ENCODE assay signal across 11 cellular contexts in the genomic region with DNA sequence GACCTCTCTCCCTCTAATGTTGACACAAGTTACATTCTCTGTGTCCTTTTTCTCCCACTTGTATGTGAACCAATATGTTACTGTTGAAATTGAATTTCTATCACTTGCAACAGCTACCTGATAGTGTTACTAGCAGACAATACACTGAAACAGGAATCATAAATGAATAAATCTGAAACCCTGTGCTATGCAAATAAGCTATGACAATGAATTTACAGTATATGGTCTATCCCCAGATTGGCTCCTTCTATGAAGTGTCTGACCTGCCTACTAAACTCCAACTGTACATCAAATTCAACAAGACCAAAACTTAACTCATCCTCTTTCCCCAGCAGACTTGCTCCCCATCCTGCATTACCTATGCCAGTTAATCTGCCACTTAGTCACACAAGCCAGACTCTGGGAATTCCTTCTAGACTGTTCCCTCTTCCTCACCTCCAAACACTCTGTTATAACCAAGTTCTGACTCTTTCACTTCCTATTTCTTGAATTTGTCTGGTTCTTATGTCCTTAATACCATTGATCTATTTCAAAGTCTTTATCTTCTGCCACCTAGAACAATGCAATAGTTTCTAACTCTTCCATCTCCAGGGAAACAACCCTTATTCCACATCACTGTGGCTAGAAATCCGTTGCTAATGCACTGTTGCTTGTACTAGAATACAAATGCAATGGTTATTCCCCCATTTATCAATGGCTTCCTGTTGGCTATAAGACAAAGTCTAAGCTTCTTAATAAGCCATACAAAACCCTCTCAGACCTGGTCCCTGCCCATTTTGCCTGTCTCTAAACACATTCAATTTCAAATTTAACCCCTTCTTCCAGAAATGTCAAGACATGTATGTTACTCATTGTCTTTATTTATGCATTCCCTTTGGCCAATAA. TPM values are rescaled to one million over a fixed set of nuclear protein-coding genes. Genes with fewer than 3 reads are reported as not detected.
A peak's percentile ranks its signal among the peaks of the same experiment; 100 is the strongest.
DNase-seq lines count a peak whose midpoint lies in the region; ATAC-seq and TF ChIP-seq lines count a peak whose summit lies in the region.
"Had no signal": no experiment of that assay in that cellular context is flagged by ENCODE, and none has a peak within 500 bp of the region (broad histone marks: within the 10 kb centered on the region; RNA-seq: fewer than 3 reads in every experiment).

No MANE protein-coding gene starts in this region.

- H3K27me3 Mint-ChIP-seq in memory B cell, result no peaks in the 10 kb centered on the region
- H3K27me3 Mint-ChIP-seq in endodermal cell (ENCODE audit: insufficient read depth), result no peaks in the 10 kb centered on the region

- intact Hi-C loops in Right ventricle myocardium superior (cut with DNase I), result no loop called here

- H3K9me3 ChIP-seq in endodermal cell (ENCODE audit: control insufficient read depth, low read length), result no peaks in the 10 kb centered on the region

- ATAC-seq in GM19025 (IDR thresholded peaks at IDR 0.05; ENCODE audit: low read depth, unreplicated experiment), result peak; percentile 62
- ATAC-seq in GM21619 (IDR thresholded peaks at IDR 0.05; ENCODE audit: unreplicated experiment), result peak; percentile 95
- ATAC-seq in HG03103 (IDR thresholded peaks at IDR 0.05; ENCODE audit: low read depth, unreplicated experiment), result peak; percentile 97
- ATAC-seq in memory B cell (ENCODE audit: low read depth), result peak; percentile 90
- ATAC-seq in Right ventricle myocardium superior (ENCODE audit: poor library complexity), result no peak
- ATAC-seq: sciatic nerve had no signal

- 84 to 100% methylated on average over 1 of the region's 1 CpG for WGBS in endodermal cell (ENCODE audit: insufficient coverage in 1 of 2, insufficient read length in 1 of 2), 2 experiments

- H3K27ac Mint-ChIP-seq in memory B cell (no peak overlapping the region), endodermal cell (no peak overlapping the region)

- no peaks in the 10 kb centered on the region for H3K27me3 ChIP-seq in endodermal cell (ENCODE audit: control insufficient read depth, insufficient read depth, low read length, poor library complexity, severe bottlenecking)

- no peak for TF ChIP-seq CTCF in endodermal cell (conservative IDR thresholded peaks at IDR 0.05)

- no peaks in the 10 kb centered on the region for H3K9me3 Mint-ChIP-seq in memory B cell
- no peaks in the 10 kb centered on the region for H3K9me3 Mint-ChIP-seq in endodermal cell

- no peaks in the 10 kb centered on the region for H3K36me3 ChIP-seq in endodermal cell (ENCODE audit: control insufficient read depth, insufficient read depth, low read length)

- H3K4me1 ChIP-seq in endodermal cell (ENCODE audit: control insufficient read depth, insufficient read depth, low read length), result no peaks in the 10 kb centered on the region

- no peak overlapping the region for H3K27ac ChIP-seq in endodermal cell (ENCODE audit: low read depth, low read length)
- H3K27ac ChIP-seq: SK-N-MC had no signal

- H3K4me3 Mint-ChIP-seq in memory B cell (no peak overlapping the region), endodermal cell (no peak overlapping the region)

- DNase-seq in memory B cell (ENCODE audit: low spot score in 2 of 2) (no peak), Right ventricle myocardium superior (no peak), pons (ENCODE audit: low spot score) (no peak), endodermal cell (no peak)
- DNase-seq: amniotic stem cell, NCI-H446 treated with DMSO at 0.1 percent for 48 hours had no signal

- H3K9ac ChIP-seq in endodermal cell (ENCODE audit: extremely low read depth, low read length, poor library complexity, severe bottlenecking), result no peak overlapping the region

- no peaks in the 10 kb centered on the region for H3K36me3 Mint-ChIP-seq in memory B cell
- no peaks in the 10 kb centered on the region for H3K36me3 Mint-ChIP-seq in endodermal cell (ENCODE audit: low read depth)

- H3K4me1 Mint-ChIP-seq in memory B cell (peaks cover 2% of the 10 kb centered on the region), endodermal cell (no peaks in the 10 kb centered on the region)

- H3K4me3 ChIP-seq in endodermal cell (ENCODE audit: low read length), result no peak overlapping the region
- H3K4me3 ChIP-seq: SK-N-MC had no signal

RNA-seq across cellular contexts. Expression of gene ZNF639, which starts 13.4 kb away (rescaled TPM):
- 31.1 TPM for total RNA-seq in Right ventricle myocardium superior
- total RNA-seq in endodermal cell, result 10 to 100 TPM; 41.1 to 42.0 TPM
- 43.7 TPM for polyA plus RNA-seq in endodermal cell (2013, experiment 1 of 2)
- 39.5 TPM for polyA plus RNA-seq in endodermal cell (2013, experiment 2 of 2)

RNA-seq across cellular contexts. Expression of gene MFN1, which starts 38.0 kb away (rescaled TPM):
- total RNA-seq in Right ventricle myocardium superior (67.6 TPM), endodermal cell (10 to 100 TPM; 42.9 to 45.1 TPM)
- 40.9 TPM for polyA plus RNA-seq in endodermal cell (2013, experiment 1 of 2)
- polyA plus RNA-seq in endodermal cell (2013, experiment 2 of 2), result 38.0 TPM

RNA-seq across cellular contexts. Expression of gene KCNMB3, which starts 58.6 kb away (rescaled TPM):
- 0.89 TPM for total RNA-seq in Right ventricle myocardium superior
- 1 to 10 TPM; 2.4 to 2.6 TPM for total RNA-seq in endodermal cell
- 2.2 TPM for polyA plus RNA-seq in endodermal cell (2013, experiment 1 of 2)
- 1.9 TPM for polyA plus RNA-seq in endodermal cell (2013, experiment 2 of 2)
